In the genomic region with DNA sequence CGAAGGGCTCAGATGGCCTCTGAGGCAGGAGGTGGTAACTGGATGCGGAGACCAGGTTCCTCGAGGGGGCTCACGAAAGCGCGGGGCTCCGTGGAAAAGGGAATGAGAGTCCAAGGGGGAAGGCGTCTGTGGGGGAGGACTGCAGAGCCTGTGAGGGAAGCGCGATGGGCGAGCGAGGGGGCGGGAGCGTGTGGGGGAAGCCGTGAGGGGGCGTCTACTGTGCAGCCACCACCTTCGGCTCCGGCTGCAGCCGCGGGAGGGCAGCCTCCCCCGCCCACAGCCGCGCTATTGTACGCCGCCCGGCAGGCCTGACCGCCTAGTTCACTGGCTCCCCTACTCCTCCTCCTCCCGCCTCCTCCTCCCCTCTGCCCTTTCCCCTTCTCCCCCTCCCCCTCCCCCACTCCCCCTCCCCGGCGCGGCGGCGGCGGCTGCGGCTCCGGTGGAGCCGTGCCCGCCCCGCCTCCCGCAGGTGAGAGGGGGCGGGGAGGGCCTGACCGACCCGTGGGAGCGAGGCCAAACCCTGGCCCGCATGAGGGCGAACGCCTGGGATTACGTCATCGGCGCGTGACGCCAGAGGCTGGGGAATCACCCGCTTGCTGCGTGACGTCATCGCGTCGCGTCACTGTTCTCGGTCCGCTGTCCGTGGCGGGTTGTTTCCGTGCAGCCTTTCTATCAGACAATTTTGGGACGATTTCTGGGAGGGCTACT, we compare ENCODE assay signal across 8 cellular contexts. TPM values are rescaled to one million over a fixed set of nuclear protein-coding genes. Genes with fewer than 3 reads are reported as not detected.
DNase-seq lines count a peak whose midpoint lies in the region; ATAC-seq and TF ChIP-seq lines count a peak whose summit lies in the region.

A gene (minus strand): TSS at position 294 of the 708 bp plus-strand sequence. CDS start 81,574 bp downstream, outside the sequence.

- H3K36me3 ChIP-seq in CD8-positive, alpha-beta T cell (ENCODE audit: insufficient read depth, low read length), result no peaks in the 10 kb centered on the region

- CTCF ChIA-PET in CD8-positive, alpha-beta T cell (lab: Charles Lee), result interaction anchor here (1.4 kb wide), 1 partner anchor 11 kb away, joined by 4 read pairs; no protein-coding TSS in a partner anchor

- peak; percentile 63 to 98 (median 82) for DNase-seq in CD8-positive, alpha-beta T cell
- DNase-seq in HS-5 (ENCODE audit: low read depth) (peak; percentile 60), NOMO-1 treated with DMSO at 0.1 percent for 48 hours (lab: John Stamatoyannopoulos, UW; ENCODE audit: unreplicated experiment) (peak; percentile 92), epidermal melanocyte (ENCODE audit: insufficient read length, low spot score) (peak; percentile 71), middle frontal gyrus (ENCODE audit: extremely low spot score, low spot score) (peak; percentile 74)
- DNase-seq in activated CD8-positive, alpha-beta memory T cell treated with anti-CD3 and anti-CD28 coated beads, Interleukin-2, amount 50 U/mL, for 48 hours, result peak; percentile 92
- DNase-seq in stimulated activated CD8-positive, alpha-beta memory T cell treated with anti-CD3 and anti-CD28 coated beads, Interleukin-15, amount 100 ng/mL, for 48 hours (ENCODE audit: low read depth in 2 of 2), result peak; percentile 70 to 75

- H3K27ac ChIP-seq in CD8-positive, alpha-beta T cell (ENCODE audit: low read depth, low read length), result peak within 1 kb of the TSS; percentile 49

- peak within 1 kb of the TSS; percentile 88 for H3K4me3 Mint-ChIP-seq in CD8-positive, alpha-beta T cell

- H3K9me3 ChIP-seq in CD8-positive, alpha-beta T cell (ENCODE audit: low read length), result no peaks in the 10 kb centered on the region

- H3K4me1 Mint-ChIP-seq in CD8-positive, alpha-beta T cell (ENCODE audit: low read depth), result peaks cover 30% of the 10 kb centered on the region

- POLR2A ChIA-PET in CD8-positive, alpha-beta T cell (lab: Charles Lee), result interaction anchor here (0.8 to 1.4 kb wide), 2 partner anchors 17 to 115 kb away, joined by 3 read pairs; a partner anchor contains a TSS

- no peak for TF ChIP-seq CTCF in CD8-positive, alpha-beta T cell (IDR thresholded peaks at IDR 0.05)

- H3K27ac Mint-ChIP-seq in CD8-positive, alpha-beta T cell, result peak within 1 kb of the TSS; percentile 97

- peak; percentile 73 for ATAC-seq in CD8-positive, alpha-beta T cell
- ATAC-seq in GM19467 (IDR thresholded peaks at IDR 0.05; ENCODE audit: unreplicated experiment), result peak; percentile 59

- peaks cover 3% of the 10 kb centered on the region for H3K36me3 Mint-ChIP-seq in CD8-positive, alpha-beta T cell

- peaks cover 11% of the 10 kb centered on the region for H3K4me1 ChIP-seq in CD8-positive, alpha-beta T cell (ENCODE audit: insufficient read depth, low read length)

- intact Hi-C loops in CD8-positive, alpha-beta T cell (cut with DNase I, micrococcal nuclease), result loop anchor here (1.0 to 10.0 kb wide), 8 partner anchors 61 to 1662 kb away; a partner anchor contains a TSS

- no peaks in the 10 kb centered on the region for H3K27me3 ChIP-seq in CD8-positive, alpha-beta T cell (ENCODE audit: insufficient read depth, low read length)

- H3K4me3 ChIP-seq in CD8-positive, alpha-beta T cell (ENCODE audit: low read depth, low read length), result peak within 1 kb of the TSS; percentile 56

- peaks cover 4% of the 10 kb centered on the region for H3K27me3 Mint-ChIP-seq in CD8-positive, alpha-beta T cell (ENCODE audit: low read depth)

- H3K9me3 Mint-ChIP-seq in CD8-positive, alpha-beta T cell, result no peaks in the 10 kb centered on the region

RNA-seq across cellular contexts. Expression of the gene that starts here (rescaled TPM):
- 10 to 100 TPM; 16.9 to 18.7 TPM for total RNA-seq in CD8-positive, alpha-beta T cell

Comparison
In these comparisons a context has a peak if more than half of its experiments do, and no peak if none do; other contexts are left out.
1. Peak in every context shown above with its lines: DNase-seq, ATAC-seq, H3K4me3 ChIP-seq and H3K27ac ChIP-seq.